In the genomic region with DNA sequence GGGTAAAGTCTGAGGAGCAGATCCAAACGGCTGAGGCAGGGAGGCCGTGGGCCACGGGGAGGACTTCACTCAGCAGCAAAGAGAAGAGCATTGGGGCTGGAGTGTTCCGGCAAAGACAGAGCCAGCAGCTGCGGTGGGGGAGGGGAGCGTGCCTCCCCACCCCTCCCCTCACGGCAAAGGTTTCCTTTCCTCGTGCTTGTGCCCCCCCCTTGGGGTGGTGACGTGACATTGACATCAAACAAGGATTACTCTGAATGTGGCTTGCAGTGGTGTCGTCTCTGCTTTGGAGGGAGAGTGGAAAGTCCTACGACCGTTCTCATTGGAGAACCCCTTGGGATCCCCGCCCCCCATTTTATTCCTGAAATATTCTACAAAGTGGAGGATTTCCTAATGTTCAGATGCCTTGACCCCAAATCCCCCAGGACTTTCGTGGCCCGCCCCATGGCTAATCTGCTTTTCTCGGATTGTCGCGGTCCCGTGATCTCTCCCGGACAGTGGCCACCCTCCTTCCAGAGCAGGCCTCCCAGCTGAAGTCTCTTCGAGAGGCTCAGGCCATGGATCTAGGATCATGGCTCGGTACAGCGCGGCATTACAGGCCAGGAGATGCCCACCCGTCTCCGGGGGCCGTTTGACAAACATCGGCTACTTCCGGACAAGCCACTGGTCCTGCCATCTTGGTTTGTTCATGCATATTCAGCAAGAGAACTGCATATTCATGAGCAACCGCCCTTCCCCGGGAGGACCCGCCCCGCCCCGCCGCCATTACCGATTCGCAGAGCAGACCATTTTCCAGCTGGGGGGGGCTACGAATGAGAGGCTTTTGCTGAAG, we compare ENCODE assay signal across 8 cellular contexts. TPM values are rescaled to one million over a fixed set of nuclear protein-coding genes. Genes with fewer than 3 reads are reported as not detected.
DNase-seq lines count a peak whose midpoint lies in the region; ATAC-seq and TF ChIP-seq lines count a peak whose summit lies in the region.

No MANE protein-coding gene starts in this region.

- H3K4me2 ChIP-seq in hepatocyte, result peak overlapping the region; percentile 78

- H3K36me3 ChIP-seq in hepatocyte (replicated peaks; ENCODE audit: insufficient read depth, low read depth) (no peaks in the 10 kb centered on the region), rectal smooth muscle tissue (ENCODE audit: control insufficient read depth, insufficient read depth, low read length) (no peaks in the 10 kb centered on the region), vagina (no peaks in the 10 kb centered on the region)

- H3K9me3 ChIP-seq in hepatocyte (ENCODE audit: low read depth), result no peaks in the 10 kb centered on the region
- H3K9me3 ChIP-seq in vagina, result no peaks in the 10 kb centered on the region

- peak in 1 of 2 donors; percentile 60 for TF ChIP-seq POLR2A in vagina (IDR thresholded peaks at IDR 0.05)

- H3K4me1 ChIP-seq in hepatocyte (ENCODE audit: insufficient read depth), result peaks cover 44% of the 10 kb centered on the region
- peaks cover 23% of the 10 kb centered on the region for H3K4me1 ChIP-seq in rectal smooth muscle tissue (ENCODE audit: control insufficient read depth, insufficient read depth, low read length)
- H3K4me1 ChIP-seq in vagina, result peaks cover 66% of the 10 kb centered on the region

- H3K27ac ChIP-seq in hepatocyte, result peak overlapping the region; percentile 100
- peak overlapping the region; percentile 100 for H3K27ac ChIP-seq in rectal smooth muscle tissue (ENCODE audit: low read depth, low read length)
- peak overlapping the region; percentile 100 for H3K27ac ChIP-seq in vagina

- no peaks in the 10 kb centered on the region for H3K9me2 ChIP-seq in hepatocyte (replicated peaks; ENCODE audit: insufficient read depth)

- H3K79me2 ChIP-seq in hepatocyte, result peaks cover 70% of the 10 kb centered on the region

- ATAC-seq in GM18498 (IDR thresholded peaks at IDR 0.05; ENCODE audit: unreplicated experiment), result peak; percentile 31
- peak; percentile 24 for ATAC-seq in HG03025 (IDR thresholded peaks at IDR 0.05; ENCODE audit: low FRiP score, unreplicated experiment)

- 3% methylated on average over 35 of the region's 38 CpGs for WGBS in hepatocyte (ENCODE audit: low lambda C conversion rate, missing lambda C conversion rate)

- peak overlapping the region; percentile 60 for H2AFZ ChIP-seq in hepatocyte

- H3K4me3 ChIP-seq in hepatocyte (peak overlapping the region; percentile 20), rectal smooth muscle tissue (ENCODE audit: low read length) (peak overlapping the region; percentile 90), vagina (peak overlapping the region; percentile 53 to 64)

- H4K20me1 ChIP-seq in hepatocyte (ENCODE audit: insufficient read depth, poor library complexity, severe bottlenecking), result peaks cover 37% of the 10 kb centered on the region

- TF ChIP-seq CTCF in hepatocyte (IDR thresholded peaks at IDR 0.05; ENCODE audit: poor library complexity) (no peak), vagina (IDR thresholded peaks at IDR 0.05) (no peak)

- peak overlapping the region; percentile 100 for H3K9ac ChIP-seq in rectal smooth muscle tissue (ENCODE audit: low read length)

- intact Hi-C loops in vagina (cut with DNase I), result loop anchor here (2.0 to 5.0 kb wide), 2 partner anchors 45 to 131 kb away; partner anchors contain the start of genes FGF11 and KCTD11

- DNase-seq in NCI-H2081 (lab: John Stamatoyannopoulos, UW) (peak; percentile 82 to 84), T1000 (lab: John Stamatoyannopoulos, UW) (peak; percentile 93), astrocyte of the hippocampus (ENCODE audit: low read depth, low spot score) (peak; percentile 96), hepatocyte (ENCODE audit: low spot score) (peak; percentile 96), vagina (ENCODE audit: extremely low spot score in 2 of 2) (peak in 1 of 2 donors; percentile 99)

- no peaks in the 10 kb centered on the region for H3K27me3 ChIP-seq in hepatocyte
- no peaks in the 10 kb centered on the region for H3K27me3 ChIP-seq in rectal smooth muscle tissue (ENCODE audit: control insufficient read depth, insufficient read depth, low read length)
- no peaks in the 10 kb centered on the region for H3K27me3 ChIP-seq in vagina

RNA-seq across cellular contexts. Expression of gene POLR2A, which starts 0.7 kb away (rescaled TPM):
- 50.2 and 74.5 TPM in 2 replicates for total RNA-seq in hepatocyte
- polyA plus RNA-seq in hepatocyte, result 96.3 and 98.1 TPM in 2 replicates
- total RNA-seq in vagina, result 118 TPM

RNA-seq across cellular contexts. Expression of gene SLC35G6, which starts 2.2 kb away (rescaled TPM):
- total RNA-seq in hepatocyte (0.24 TPM in 1 of 2 replicates, not detected in the other), vagina (not detected)
- polyA plus RNA-seq in hepatocyte, result 0.30 and 0.44 TPM in 2 replicates

RNA-seq across cellular contexts. Expression of gene ZBTB4, which starts 4.0 kb away (rescaled TPM):
- 22.7 and 27.1 TPM in 2 replicates for total RNA-seq in hepatocyte
- polyA plus RNA-seq in hepatocyte, result 20.8 and 21.5 TPM in 2 replicates
- 38.1 TPM for total RNA-seq in vagina

RNA-seq across cellular contexts. Expression of gene CHRNB1, which starts 38.6 kb away (rescaled TPM):
- 10.9 and 12.4 TPM in 2 replicates for total RNA-seq in hepatocyte
- 16.9 and 17.5 TPM in 2 replicates for polyA plus RNA-seq in hepatocyte
- 5.9 TPM for total RNA-seq in vagina

RNA-seq across cellular contexts. Expression of gene FGF11, which starts 44.1 kb away (rescaled TPM):
- total RNA-seq in hepatocyte (1.4 and 2.7 TPM in 2 replicates), vagina (10.8 TPM)
- polyA plus RNA-seq in hepatocyte, result 3.6 and 3.8 TPM in 2 replicates

Comparison
In these comparisons a context has a peak if more than half of its experiments do, and no peak if none do; other contexts are left out.
1. H3K4me3 ChIP-seq: peak in every context shown above with its lines; median percentile 90 in rectal smooth muscle tissue; 58 in vagina; 20 in hepatocyte.